In the genomic region with DNA sequence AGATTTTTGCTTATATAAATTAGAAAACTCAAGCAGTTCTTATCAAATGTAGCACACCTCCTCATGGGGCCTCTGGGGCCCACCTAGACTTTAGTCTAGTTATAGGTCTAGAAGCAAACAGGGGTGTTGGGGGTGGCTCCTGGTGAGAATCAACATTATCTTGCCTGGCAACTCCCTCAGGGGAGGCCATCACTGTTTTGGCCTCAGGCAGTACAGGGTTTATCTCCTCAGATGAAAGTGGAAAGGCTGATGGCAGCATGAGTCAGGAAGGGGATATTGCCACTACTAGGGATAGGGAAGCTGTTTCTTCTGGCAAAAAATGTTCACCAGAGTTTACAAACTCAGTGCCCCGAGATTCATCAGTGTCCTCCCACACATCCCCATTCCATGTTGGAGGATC, we compare ENCODE assay signal across 17 cellular contexts.
"Had no signal": no experiment of that assay in that cellular context is flagged by ENCODE, and none has a peak within 500 bp of the region (broad histone marks: within the 10 kb centered on the region; RNA-seq: fewer than 3 reads in every experiment).

No MANE protein-coding gene starts in this region.

- H3K9me3 Mint-ChIP-seq: activated T-helper 2 cell treated with anti-CD3 and anti-CD28 coated beads, Interferon-gamma antibody, Interleukin-2, Interleukin-4, amounts not matched to agents 10 μg/mL and 5 μg/mL and 100 μg/mL, durations not matched to agents 14 hours and 24 hours and 36 hours had no signal

- H3K27ac Mint-ChIP-seq: activated T-helper 2 cell treated with anti-CD3 and anti-CD28 coated beads, Interferon-gamma antibody, Interleukin-2, Interleukin-4, amounts not matched to agents 10 μg/mL and 5 μg/mL and 100 μg/mL, durations not matched to agents 14 hours and 24 hours and 36 hours; dendritic cell treated with granulocyte-macrophage colony-stimulating factor and Interleukin-4, amounts not matched to agents 40 ng/mL and 50 ng/mL, for 4 days; nephron; stimulated activated memory B cell treated with anti-CD40 and anti-IgM and Interleukin-4, amounts not matched to agents 10 μg/mL and 1 μg/mL and 100 μg/mL, for 72 hours; T-helper 1 cell treated with Interleukin-12 subunit alpha and Interleukin-12 subunit beta and Interleukin-4 antibody, amounts not matched to agents 30 μg/mL and 1 μg/mL, for 36 hours; WTC11 had no signal

- H3K27me3 ChIP-seq: ascending aorta, tibial nerve had no signal

- H3K4me3 ChIP-seq: ascending aorta, tibial nerve had no signal

- H3K27ac ChIP-seq: ascending aorta, epithelial cell of prostate, tibial nerve had no signal

- H3K36me3 ChIP-seq: ascending aorta, tibial nerve had no signal

- H3K4me3 Mint-ChIP-seq: dendritic cell treated with granulocyte-macrophage colony-stimulating factor and Interleukin-4, amounts not matched to agents 40 ng/mL and 50 ng/mL, for 4 days; nephron; stimulated activated memory B cell treated with anti-CD40 and anti-IgM and Interleukin-4, amounts not matched to agents 10 μg/mL and 1 μg/mL and 100 μg/mL, for 72 hours; T-helper 1 cell treated with Interleukin-12 subunit alpha and Interleukin-12 subunit beta and Interleukin-4 antibody, amounts not matched to agents 30 μg/mL and 1 μg/mL, for 36 hours; WTC11 had no signal

- ATAC-seq: left ventricle myocardium superior; stimulated activated memory B cell treated with anti-CD40 and anti-IgM and Interleukin-4, amounts not matched to agents 10 μg/mL and 1 μg/mL and 100 μg/mL, for 72 hours; WTC11 had no signal

- DNase-seq: activated CD4-positive, alpha-beta T cell treated with anti-CD3 and anti-CD28 coated beads, Interleukin-2, amount 50 U/mL, for 48 hours; effector memory CD4-positive, alpha-beta T cell; head of caudate nucleus; kidney glomerular epithelial cell; left ventricle myocardium superior; nucleus accumbens; posterior cingulate gyrus; substantia nigra had no signal

- H3K27me3 Mint-ChIP-seq: dendritic cell treated with granulocyte-macrophage colony-stimulating factor and Interleukin-4, amounts not matched to agents 40 ng/mL and 50 ng/mL, for 4 days; stimulated activated memory B cell treated with anti-CD40 and anti-IgM and Interleukin-4, amounts not matched to agents 10 μg/mL and 1 μg/mL and 100 μg/mL, for 72 hours had no signal

- H3K4me1 Mint-ChIP-seq: nephron; stimulated activated memory B cell treated with anti-CD40 and anti-IgM and Interleukin-4, amounts not matched to agents 10 μg/mL and 1 μg/mL and 100 μg/mL, for 72 hours had no signal

- H3K4me1 ChIP-seq: ascending aorta, tibial nerve had no signal

- H3K36me3 Mint-ChIP-seq: stimulated activated memory B cell treated with anti-CD40 and anti-IgM and Interleukin-4, amounts not matched to agents 10 μg/mL and 1 μg/mL and 100 μg/mL, for 72 hours had no signal
